Comparison of ENCODE assay signal across 9 cellular contexts in genomic region chr7:151083824-151084160, GRCh38. TPM values are rescaled to one million over a fixed set of nuclear protein-coding genes. Genes with fewer than 3 reads are reported as not detected.
DNase-seq lines count a peak whose midpoint lies in the region; ATAC-seq and TF ChIP-seq lines count a peak whose summit lies in the region.
"Had no signal": no experiment of that assay in that cellular context is flagged by ENCODE, and none has a peak within 500 bp of the region (broad histone marks: within the 10 kb centered on the region; RNA-seq: fewer than 3 reads in every experiment).

No MANE protein-coding gene starts in this region.

- 8 to 9% methylated on average over 2 of the region's 3 CpGs for WGBS in ectodermal cell, 2 experiments
- 27 to 30% methylated on average over 3 of the region's 3 CpGs for WGBS in aorta, 2 donors

- peak overlapping the region in 2 of 11 experiments; percentile 65 to 88; a peak in 2 of 22 replicates for H3K27ac ChIP-seq in BLaER1 treated with 17β-estradiol and CSF1 and Interleukin-3, amounts not matched to agents 10 nM and 100 nM
- no peak overlapping the region for H3K27ac ChIP-seq in ectodermal cell (ENCODE audit: insufficient read depth, low read depth, low read length, poor library complexity, severe bottlenecking)
- H3K27ac ChIP-seq in neural cell (ENCODE audit: low read length), result peak overlapping the region; percentile 23
- no peak overlapping the region for H3K27ac ChIP-seq in aorta (ENCODE audit: low read depth in 1 of 2, low read length in 2 of 2)

- no peak for TF ChIP-seq EP300 in neural cell (conservative IDR thresholded peaks at IDR 0.05; ENCODE audit: poor library complexity, severe bottlenecking)

- H3K79me2 ChIP-seq in neural cell (replicated peaks; ENCODE audit: insufficient read depth, low read length), result peaks cover 25% of the 10 kb centered on the region

- H3K27me3 ChIP-seq in BLaER1 treated with 17β-estradiol and CSF1 and Interleukin-3, amounts not matched to agents 10 nM and 100 nM, result peaks cover 0 to 49% (median 46%) of the 10 kb centered on the region in 11 experiments; a peak in 18 of 22 replicates
- peaks cover 23% of the 10 kb centered on the region for H3K27me3 ChIP-seq in ectodermal cell (ENCODE audit: control insufficient read depth, insufficient read depth, low read length, poor library complexity, severe bottlenecking)
- no peaks in the 10 kb centered on the region for H3K27me3 ChIP-seq in neural cell (ENCODE audit: insufficient read depth, low read depth, low read length)
- no peaks in the 10 kb centered on the region for H3K27me3 ChIP-seq in aorta (ENCODE audit: control insufficient read depth in 1 of 2, insufficient read depth in 2 of 2, low read length in 1 of 2)

- H3K9me3 ChIP-seq in BLaER1 treated with 17β-estradiol and CSF1 and Interleukin-3, amounts not matched to agents 10 nM and 100 nM (replicated peaks in 1 of 11), result no peaks in the 10 kb centered on the region
- no peaks in the 10 kb centered on the region for H3K9me3 ChIP-seq in ectodermal cell (ENCODE audit: control insufficient read depth, low read length)
- H3K9me3 ChIP-seq in neural cell (ENCODE audit: low read length), result no peaks in the 10 kb centered on the region
- no peaks in the 10 kb centered on the region for H3K9me3 ChIP-seq in aorta (ENCODE audit: control insufficient read depth, low read length)

- H3K4me1 ChIP-seq in BLaER1 treated with 17β-estradiol and CSF1 and Interleukin-3, amounts not matched to agents 10 nM and 100 nM, result peaks cover 53 to 78% (median 72%) of the 10 kb centered on the region in 10 experiments
- H3K4me1 ChIP-seq in ectodermal cell (ENCODE audit: control insufficient read depth, insufficient read depth, low read length) (peaks cover 51% of the 10 kb centered on the region), aorta (ENCODE audit: control insufficient read depth in 1 of 2, insufficient read depth in 2 of 2, low read length in 2 of 2) (peaks cover 0 to 3% of the 10 kb centered on the region in 2 donors)

- no peaks in the 10 kb centered on the region for H3K9me2 ChIP-seq in neural cell (ENCODE audit: insufficient read depth, low read length)

- TF ChIP-seq RAD21 in neural cell (conservative IDR thresholded peaks at IDR 0.05), result no peak

- no peak for TF ChIP-seq CTCF in NB4 (IDR thresholded peaks at IDR 0.05; ENCODE audit: low read depth, low read length)
- no peak for TF ChIP-seq CTCF in neural cell (IDR thresholded peaks at IDR 0.05; ENCODE audit: poor library complexity, severe bottlenecking)

- H3K4me3 ChIP-seq in BLaER1 treated with 17β-estradiol and CSF1 and Interleukin-3, amounts not matched to agents 10 nM and 100 nM, result peak overlapping the region; percentile 81 to 98 (median 86)
- H3K4me3 ChIP-seq in NB4 (ENCODE audit: low read depth, low read length), result peak overlapping the region; percentile 60
- H3K4me3 ChIP-seq in ectodermal cell (ENCODE audit: insufficient read depth, low read depth, low read length), result peak overlapping the region; percentile 85
- H3K4me3 ChIP-seq in neural cell (ENCODE audit: low read length), result peak overlapping the region; percentile 79
- H3K4me3 ChIP-seq in aorta (ENCODE audit: low read length in 2 of 2), result peak overlapping the region in 1 of 2 donors; percentile 79

- intact Hi-C loops in aorta (cut with DNase I), result loop anchor here in 1 of 2 donors (2.0 to 5.0 kb wide), 2 partner anchors 55 to 164 kb away; partner anchors contain the start of genes ABCB8 and SMARCD3

- H4K20me1 ChIP-seq in BLaER1 treated with 17β-estradiol and CSF1 and Interleukin-3, amounts not matched to agents 10 nM and 100 nM, result peaks cover 4 to 49% (median 24%) of the 10 kb centered on the region in 11 experiments; a peak in 18 of 22 replicates
- H4K20me1 ChIP-seq in neural cell (ENCODE audit: insufficient read depth), result peaks cover 13% of the 10 kb centered on the region

- H3K9ac ChIP-seq in BLaER1 treated with 17β-estradiol and CSF1 and Interleukin-3, amounts not matched to agents 10 nM and 100 nM, result peak overlapping the region; percentile 90 to 99 (median 97); a peak in 19 of 22 replicates
- peak overlapping the region; percentile 75 for H3K9ac ChIP-seq in neural cell (ENCODE audit: low read length)

- H3F3A ChIP-seq in neural cell (ENCODE audit: insufficient read depth, low read length, poor library complexity, severe bottlenecking), result peaks cover 3% of the 10 kb centered on the region

- ATAC-seq in HG02623 (IDR thresholded peaks at IDR 0.05; ENCODE audit: unreplicated experiment) (no peak), aorta (ENCODE audit: low FRiP score) (no peak), HG02678 (IDR thresholded peaks at IDR 0.05; ENCODE audit: unreplicated experiment) (no peak)

- TF ChIP-seq POLR2A in NB4 (IDR thresholded peaks at IDR 0.05; ENCODE audit: extremely low read depth, insufficient read length), result no peak

- DNase-seq in NB4 (ENCODE audit: low read depth), result no peak
- DNase-seq in aorta, result no peak
- no peak for DNase-seq in NCI-H2171 (lab: John Stamatoyannopoulos, UW)
- DNase-seq: NCI-H2029 had no signal

- peaks cover 0 to 15% (median 7%) of the 10 kb centered on the region in 11 experiments; a peak in 9 of 22 replicates for H3K36me3 ChIP-seq in BLaER1 treated with 17β-estradiol and CSF1 and Interleukin-3, amounts not matched to agents 10 nM and 100 nM
- H3K36me3 ChIP-seq in ectodermal cell (ENCODE audit: control insufficient read depth, insufficient read depth, low read length), result no peaks in the 10 kb centered on the region
- no peaks in the 10 kb centered on the region for H3K36me3 ChIP-seq in neural cell (ENCODE audit: insufficient read depth, low read length)
- no peaks in the 10 kb centered on the region for H3K36me3 ChIP-seq in aorta (ENCODE audit: control insufficient read depth in 1 of 2, insufficient read depth in 2 of 2, low read length in 1 of 2)

- H2AFZ ChIP-seq in neural cell (ENCODE audit: low read depth, low read length), result no peak overlapping the region

- H3K4me2 ChIP-seq in BLaER1 treated with 17β-estradiol and CSF1 and Interleukin-3, amounts not matched to agents 10 nM and 100 nM, result peak overlapping the region; percentile 91 to 100 (median 99)
- no peak overlapping the region for H3K4me2 ChIP-seq in neural cell (ENCODE audit: low read length)

TF ChIP-seq in neural cell, 6 proteins besides CTCF, POLR2A, EP300 and RAD21 (continues in another document):
- no peak for TF ChIP-seq EZH2 (IDR thresholded peaks at IDR 0.05; ENCODE audit: borderline replicate concordance, insufficient read depth, low read length, poor library complexity, severe bottlenecking)
- no peak for TF ChIP-seq MXI1 (conservative IDR thresholded peaks at IDR 0.05; ENCODE audit: poor library complexity, severe bottlenecking)
- no peak for TF ChIP-seq TAF1 (IDR thresholded peaks at IDR 0.05; ENCODE audit: low read depth)

RNA-seq across cellular contexts. Expression of gene TMUB1, which starts 0.5 kb away (rescaled TPM):
- polyA plus RNA-seq in ectodermal cell (2013, experiment 1 of 4), result 45.6 TPM
- 38.3 TPM for polyA plus RNA-seq in ectodermal cell (2013, experiment 2 of 4)
- 41.6 TPM for polyA plus RNA-seq in ectodermal cell (2013, experiment 3 of 4)
- 41.5 TPM for polyA plus RNA-seq in ectodermal cell (2013, experiment 4 of 4)
- 35.2 and 43.9 TPM in 2 replicates for polyA plus RNA-seq in neural cell
- polyA minus RNA-seq in neural cell, result 12.5 and 13.4 TPM in 2 replicates
- 10 to 100 TPM; 32.7 to 33.9 TPM for total RNA-seq in aorta
- polyA plus RNA-seq in aorta, result 10 to 100 TPM; 19.0 to 72.4 TPM

RNA-seq across cellular contexts. Expression of gene AGAP3, which starts 2.5 kb away (rescaled TPM):
- 72.8 TPM for polyA plus RNA-seq in ectodermal cell (2013, experiment 1 of 4)
- polyA plus RNA-seq in ectodermal cell (2013, experiment 2 of 4), result 63.8 TPM
- polyA plus RNA-seq in ectodermal cell (2013, experiment 3 of 4), result 55.5 TPM
- polyA plus RNA-seq in ectodermal cell (2013, experiment 4 of 4), result 62.2 TPM
- 92.9 and 117 TPM in 2 replicates for polyA plus RNA-seq in neural cell
- 93.5 and 102 TPM in 2 replicates for polyA minus RNA-seq in neural cell
- 100 to 1,000 TPM in 1 of 2 donors, 10 to 100 TPM in 1; 60.6 to 115 TPM for total RNA-seq in aorta
- polyA plus RNA-seq in aorta, result 100 to 1,000 TPM in 1 of 2 donors, 10 to 100 TPM in 1; 21.5 to 105 TPM

RNA-seq across cellular contexts. Expression of gene FASTK, which starts 3.2 kb away (rescaled TPM):
- 55.1 TPM for polyA plus RNA-seq in ectodermal cell (2013, experiment 1 of 4)
- 44.8 TPM for polyA plus RNA-seq in ectodermal cell (2013, experiment 2 of 4)
- 48.3 TPM for polyA plus RNA-seq in ectodermal cell (2013, experiment 3 of 4)
- polyA plus RNA-seq in ectodermal cell (2013, experiment 4 of 4), result 55.4 TPM
- 147 and 182 TPM in 2 replicates for polyA plus RNA-seq in neural cell
- polyA minus RNA-seq in neural cell, result 45.5 and 52.8 TPM in 2 replicates
- 10 to 100 TPM; 45.6 to 56.6 TPM for total RNA-seq in aorta
- 100 to 1,000 TPM in 1 of 2 donors, 10 to 100 TPM in 1; 58.4 to 216 TPM for polyA plus RNA-seq in aorta

RNA-seq across cellular contexts. Expression of gene SLC4A2, which starts 24.4 kb away (rescaled TPM):
- 86.2 TPM for polyA plus RNA-seq in ectodermal cell (2013, experiment 1 of 4)
- 81.1 TPM for polyA plus RNA-seq in ectodermal cell (2013, experiment 2 of 4)
- 63.2 TPM for polyA plus RNA-seq in ectodermal cell (2013, experiment 3 of 4)
- 71.0 TPM for polyA plus RNA-seq in ectodermal cell (2013, experiment 4 of 4)
- 2.4 and 4.8 TPM in 2 replicates for polyA plus RNA-seq in neural cell
- 4.4 and 5.6 TPM in 2 replicates for polyA minus RNA-seq in neural cell
- 100 to 1,000 TPM; 118 to 128 TPM for total RNA-seq in aorta
- 100 to 1,000 TPM in 1 of 2 donors, 10 to 100 TPM in 1; 37.1 to 215 TPM for polyA plus RNA-seq in aorta

RNA-seq across cellular contexts. Expression of gene CDK5, which starts 26.1 kb away (rescaled TPM):
- polyA plus RNA-seq in ectodermal cell (2013, experiment 1 of 4), result 17.6 TPM
- polyA plus RNA-seq in ectodermal cell (2013, experiment 2 of 4), result 15.2 TPM
- 15.4 TPM for polyA plus RNA-seq in ectodermal cell (2013, experiment 3 of 4)
- 18.9 TPM for polyA plus RNA-seq in ectodermal cell (2013, experiment 4 of 4)
- polyA plus RNA-seq in neural cell (82.2 and 88.3 TPM in 2 replicates), aorta (1 to 10 TPM; 6.0 to 8.9 TPM)
- polyA minus RNA-seq in neural cell, result 49.3 and 49.7 TPM in 2 replicates
- 1 to 10 TPM; 4.1 to 6.6 TPM for total RNA-seq in aorta
